ENCODE assay signal across 9 cellular contexts in the genomic region with DNA sequence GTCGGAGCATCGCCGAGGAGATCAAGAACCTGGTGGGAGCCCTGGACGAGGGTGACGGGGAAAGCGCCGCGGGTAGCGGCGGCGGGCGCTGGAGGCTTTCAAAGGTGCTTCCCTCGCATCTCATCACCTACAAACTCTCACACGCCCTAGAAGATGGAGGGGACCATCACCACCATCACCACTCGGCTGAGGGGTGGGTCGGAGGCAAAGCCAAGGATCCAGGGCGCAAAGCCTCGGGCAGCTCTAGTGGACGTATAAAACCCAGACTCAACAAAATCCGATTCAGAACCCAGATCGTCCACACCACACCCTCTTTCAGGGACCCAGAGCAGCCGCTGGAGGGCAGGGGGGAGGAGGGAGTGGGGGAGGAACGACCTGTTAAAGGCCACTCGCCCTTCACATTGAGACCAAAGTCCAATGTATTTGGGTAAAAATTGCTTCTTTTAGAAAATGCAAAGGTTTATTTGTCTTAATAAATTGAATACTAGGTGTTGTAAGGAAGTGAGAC. TPM values are rescaled to one million over a fixed set of nuclear protein-coding genes. Genes with fewer than 3 reads are reported as not detected.
A peak's percentile ranks its signal among the peaks of the same experiment; 100 is the strongest.
DNase-seq lines count a peak whose midpoint lies in the region; ATAC-seq and TF ChIP-seq lines count a peak whose summit lies in the region.
"Had no signal": no experiment of that assay in that cellular context is flagged by ENCODE, and none has a peak within 500 bp of the region (broad histone marks: within the 10 kb centered on the region; RNA-seq: fewer than 3 reads in every experiment).

No MANE protein-coding gene starts in this region.

- H3K4me2 ChIP-seq in GM23338 = peak overlapping the region; percentile 89

- H3K27ac Mint-ChIP-seq in GM23338 (no peak overlapping the region), T-helper 17 cell (no peak overlapping the region)

- no peak for TF ChIP-seq POLR2A in sigmoid colon (IDR thresholded peaks at IDR 0.05)

- H3K9me3 Mint-ChIP-seq in GM23338 = peaks cover 2% of the 10 kb centered on the region; the same call in 2 of the 3 replicates

- no peaks in the 10 kb centered on the region for H3K9me2 ChIP-seq in GM23338 (ENCODE audit: insufficient read depth)

- H3K9ac ChIP-seq in iPS-15b (ENCODE audit: low read depth, low read length) = peak overlapping the region; percentile 16

- 25 to 30% methylated on average over 24 of the region's 24 CpGs for WGBS in sigmoid colon, 2 donors

- H2AFZ ChIP-seq in GM23338 = no peak overlapping the region

- peaks cover 23% of the 10 kb centered on the region for H3K27me3 ChIP-seq in GM23338 (ENCODE audit: insufficient read depth)
- peaks cover 14% of the 10 kb centered on the region for H3K27me3 ChIP-seq in iPS-15b (ENCODE audit: control insufficient read depth, insufficient read depth, low read length)
- no peaks in the 10 kb centered on the region for H3K27me3 ChIP-seq in sigmoid colon
- H3K27me3 ChIP-seq in BE2C = peaks cover 10% of the 10 kb centered on the region

- H3K4me3 ChIP-seq in GM23338 (peak overlapping the region; percentile 97), iPS-15b (ENCODE audit: low read depth, low read length) (peak overlapping the region; percentile 67), sigmoid colon (peak overlapping the region; percentile 66 to 85 (median 70)), BE2C (ENCODE audit: low read depth, low read length) (no peak overlapping the region)

- H3K27me3 Mint-ChIP-seq in GM23338 (ENCODE audit: insufficient read depth, low read depth, poor library complexity) = peaks cover 17% of the 10 kb centered on the region
- peaks cover 45% of the 10 kb centered on the region for H3K27me3 Mint-ChIP-seq in T-helper 17 cell

- peak; percentile 30 to 37 for TF ChIP-seq CTCF in GM23338 (conservative IDR thresholded peaks at IDR 0.05; ENCODE audit: low read depth in 2 of 2)
- TF ChIP-seq CTCF in sigmoid colon (IDR thresholded peaks at IDR 0.05) = peak in 1 of 4 experiments; percentile 21
- TF ChIP-seq CTCF in BE2C (IDR thresholded peaks at IDR 0.05; ENCODE audit: low read depth, low read length) = no peak

- TF ChIP-seq EP300 in sigmoid colon (IDR thresholded peaks at IDR 0.05) = no peak

- H3K9me3 ChIP-seq in T-helper 17 cell (ENCODE audit: control insufficient read depth, low read length, poor library complexity, severe bottlenecking) = peaks cover 3% of the 10 kb centered on the region
- H3K9me3 ChIP-seq in iPS-15b (ENCODE audit: control insufficient read depth, insufficient read depth, low read length) = no peaks in the 10 kb centered on the region
- no peaks in the 10 kb centered on the region for H3K9me3 ChIP-seq in sigmoid colon
- H3K9me3 ChIP-seq in BE2C = no peaks in the 10 kb centered on the region
- H3K9me3 ChIP-seq: uterus had no signal

- H3K27ac ChIP-seq in GM23338 (ENCODE audit: low read depth) = no peak overlapping the region
- H3K27ac ChIP-seq in sigmoid colon = peak overlapping the region; percentile 93 to 100 (median 99)

- H3K4me1 Mint-ChIP-seq in GM23338 (peaks cover 23% of the 10 kb centered on the region), T-helper 17 cell (peaks cover 8% of the 10 kb centered on the region)

- H3K36me3 ChIP-seq in GM23338 (ENCODE audit: insufficient read depth) (no peaks in the 10 kb centered on the region), iPS-15b (ENCODE audit: control insufficient read depth, insufficient read depth, low read length) (no peaks in the 10 kb centered on the region), sigmoid colon (no peaks in the 10 kb centered on the region), BE2C (no peaks in the 10 kb centered on the region)
- H3K36me3 ChIP-seq: uterus had no signal

- intact Hi-C loops in sigmoid colon (cut with DNase I) = loop anchor here (2.0 kb wide), 1 partner anchor 75 kb away; no protein-coding TSS in a partner anchor
- intact Hi-C loops in sciatic nerve (cut with DNase I) = no loop called here

- DNase-seq in GM23338 (ENCODE audit: low spot score) = peak; percentile 61
- no peak for DNase-seq in T-helper 17 cell
- DNase-seq in sigmoid colon = no peak
- no peak for DNase-seq in BE2C
- no peak for DNase-seq in NCI-H1092 (lab: John Stamatoyannopoulos, UW)
- DNase-seq in NAMALWA (ENCODE audit: low spot score) = no peak
- DNase-seq in sciatic nerve (ENCODE audit: low spot score) = no peak

- ATAC-seq in GM23338 (peak; percentile 4; the same call in 2 of the 3 replicates), T-helper 17 cell (no peak), sciatic nerve (no peak)

- H3K4me3 Mint-ChIP-seq in GM23338 (peak overlapping the region; percentile 82), T-helper 17 cell (peak overlapping the region; percentile 60)

- H3K79me2 ChIP-seq in GM23338 (replicated peaks; ENCODE audit: insufficient read depth) = peaks cover 46% of the 10 kb centered on the region

- H4K20me1 ChIP-seq in GM23338 (replicated peaks; ENCODE audit: insufficient read depth) = peaks cover 23% of the 10 kb centered on the region

- H3F3A ChIP-seq in GM23338 (replicated peaks; ENCODE audit: low read depth) = no peaks in the 10 kb centered on the region

- peaks cover 13% of the 10 kb centered on the region for H3K36me3 Mint-ChIP-seq in GM23338 (ENCODE audit: low read depth)
- H3K36me3 Mint-ChIP-seq in T-helper 17 cell (ENCODE audit: low read depth) = peaks cover 2% of the 10 kb centered on the region

- H3K4me1 ChIP-seq in GM23338 (ENCODE audit: insufficient read depth) (peaks cover 22% of the 10 kb centered on the region), iPS-15b (ENCODE audit: control insufficient read depth, insufficient read depth, low read length) (peaks cover 3% of the 10 kb centered on the region), sigmoid colon (peaks cover 0 to 50% (median 45%) of the 10 kb centered on the region in 4 donors), BE2C (no peaks in the 10 kb centered on the region)

TF ChIP-seq in GM23338, 12 proteins besides CTCF, POLR2A, EP300 and RAD21 (continues in another document):
- TF ChIP-seq EZH2phosphoT487 (IDR thresholded peaks at IDR 0.05; ENCODE audit: unreplicated experiment) (no peak), JUNB (IDR thresholded peaks at IDR 0.05; ENCODE audit: unreplicated experiment) (no peak), STAT1 (IDR thresholded peaks at IDR 0.05; ENCODE audit: unreplicated experiment) (no peak), NANOG (IDR thresholded peaks at IDR 0.05; ENCODE audit: borderline replicate concordance) (no peak)

RNA-seq across cellular contexts. Expression of a gene that starts 1.5 kb away (rescaled TPM):
- 26.3 and 27.5 TPM in 2 replicates for total RNA-seq in GM23338 (2014; rRNA removed; shearing (Covaris generic))
- 7.0 and 7.4 TPM in 2 replicates for polyA plus RNA-seq in GM23338 (2016; fragmentation: Nextera tagmentation; extraction: Ambion mirVana)
- 1 to 10 TPM; 1.1 to 1.3 TPM for total RNA-seq in T-helper 17 cell
- total RNA-seq in sigmoid colon = 10 to 100 TPM; 19.4 to 29.3 (median 23.6) TPM
- polyA plus RNA-seq in sigmoid colon = 10 to 100 TPM; 16.4 to 27.5 (median 18.6) TPM
- 1.1 TPM for polyA plus RNA-seq in BE2C (2012; ENCODE audit: insufficient read depth, insufficient read length, low read depth)
- 30.9 TPM for total RNA-seq in sciatic nerve

RNA-seq across cellular contexts. Expression of a gene that starts 1.9 kb away (rescaled TPM):
- total RNA-seq in GM23338 (2014; rRNA removed; shearing (Covaris generic)) = 84.5 and 85.1 TPM in 2 replicates
- polyA plus RNA-seq in GM23338 (2016; fragmentation: Nextera tagmentation; extraction: Ambion mirVana) (47.7 and 52.3 TPM in 2 replicates), sigmoid colon (10 to 100 TPM; 36.1 to 58.3 (median 51.1) TPM)
- total RNA-seq in T-helper 17 cell (1 to 10 TPM; 3.9 to 6.2 TPM), sigmoid colon (100 to 1,000 TPM; 122 to 178 (median 161) TPM), sciatic nerve (135 TPM)
- polyA plus RNA-seq in BE2C (2012; ENCODE audit: insufficient read depth, insufficient read length, low read depth) = 4.9 TPM

Comparison
In these comparisons a context has a peak if more than half of its experiments do, and no peak if none do; other contexts are left out.
1. RNA of a gene that starts 1.5 kb away (total RNA-seq): 30.9 TPM in sciatic nerve (single experiment), 26.3 to 27.5 TPM in GM23338 and 19.4 to 29.3 TPM in sigmoid colon; 1.1 to 1.3 TPM in T-helper 17 cell; every median in the first group is over 4 times any median in the second.
2. RNA of a gene that starts 1.9 kb away (total RNA-seq): 122 to 178 TPM in sigmoid colon, 135 TPM in sciatic nerve (single experiment) and 84.5 to 85.1 TPM in GM23338; 3.9 to 6.2 TPM in T-helper 17 cell; every median in the first group is over 10 times any median in the second.